27 cellular contexts compared by ENCODE assay signal in genomic region chr10:119406137-119406536, GRCh38.
DNase-seq lines count a peak whose midpoint lies in the region; ATAC-seq, FAIRE-seq and TF ChIP-seq lines count a peak whose summit lies in the region.
"Had no signal": no experiment of that assay in that cellular context is flagged by ENCODE, and none has a peak within 500 bp of the region (broad histone marks: within the 10 kb centered on the region; RNA-seq: fewer than 3 reads in every experiment).

No MANE protein-coding gene starts in this region.

- H3K4me3 ChIP-seq in right atrium auricular region (no peak overlapping the region), right lobe of liver (no peak overlapping the region), skeletal muscle tissue (ENCODE audit: low read length in 3 of 3) (no peak overlapping the region)
- H3K4me3 ChIP-seq: breast epithelium, PC-9, SJCRH30 had no signal

- H3K4me3 Mint-ChIP-seq in effector memory CD8-positive, alpha-beta T cell = no peak overlapping the region
- H3K4me3 Mint-ChIP-seq: activated CD4-positive, alpha-beta T cell treated with anti-CD3 and anti-CD28 coated beads, Interleukin-2, amount 10 ng/mL, durations not matched to agents 24 days and 14 days; B cell; H9; stimulated activated naive B cell treated with anti-CD40 and anti-IgM and Interleukin-4, amounts not matched to agents 10 μg/mL and 1 μg/mL and 100 μg/mL, for 72 hours; T-helper 1 cell treated with Interleukin-12 subunit alpha and Interleukin-12 subunit beta and Interleukin-4 antibody, amounts not matched to agents 30 μg/mL and 1 μg/mL, for 36 hours had no signal

- no peaks in the 10 kb centered on the region for H3K4me1 Mint-ChIP-seq in effector memory CD8-positive, alpha-beta T cell (ENCODE audit: low read depth in 2 of 2)
- H3K4me1 Mint-ChIP-seq: activated CD4-positive, alpha-beta T cell treated with anti-CD3 and anti-CD28 coated beads, Interleukin-2, amount 10 ng/mL, durations not matched to agents 24 days and 14 days had no signal

- H3K27me3 ChIP-seq in right atrium auricular region = no peaks in the 10 kb centered on the region
- H3K27me3 ChIP-seq in right lobe of liver = no peaks in the 10 kb centered on the region
- H3K27me3 ChIP-seq in skeletal muscle tissue (ENCODE audit: control insufficient read depth in 3 of 3, insufficient read depth in 3 of 3, low read length in 3 of 3) = no peaks in the 10 kb centered on the region
- H3K27me3 ChIP-seq: breast epithelium, SJCRH30 had no signal

- H3K9me3 ChIP-seq in right atrium auricular region (no peaks in the 10 kb centered on the region), right lobe of liver (no peaks in the 10 kb centered on the region), skeletal muscle tissue (ENCODE audit: control insufficient read depth in 3 of 3, low read length in 3 of 3) (no peaks in the 10 kb centered on the region)
- H3K9me3 ChIP-seq: breast epithelium, SJCRH30 had no signal

- no peaks in the 10 kb centered on the region for H3K9me3 Mint-ChIP-seq in effector memory CD8-positive, alpha-beta T cell
- H3K9me3 Mint-ChIP-seq: activated CD4-positive, alpha-beta T cell treated with anti-CD3 and anti-CD28 coated beads, Interleukin-2, amount 10 ng/mL, durations not matched to agents 24 days and 14 days; H9; stimulated activated naive B cell treated with anti-CD40 and anti-IgM and Interleukin-4, amounts not matched to agents 10 μg/mL and 1 μg/mL and 100 μg/mL, for 72 hours; T-helper 1 cell treated with Interleukin-12 subunit alpha and Interleukin-12 subunit beta and Interleukin-4 antibody, amounts not matched to agents 30 μg/mL and 1 μg/mL, for 36 hours had no signal

- peaks cover 6% of the 10 kb centered on the region for H3K36me3 Mint-ChIP-seq in effector memory CD8-positive, alpha-beta T cell (ENCODE audit: insufficient read depth)

- H3K27ac Mint-ChIP-seq in effector memory CD8-positive, alpha-beta T cell = no peak overlapping the region
- H3K27ac Mint-ChIP-seq: activated CD4-positive, alpha-beta T cell treated with anti-CD3 and anti-CD28 coated beads, Interleukin-2, amount 10 ng/mL, durations not matched to agents 24 days and 14 days; B cell; H9; stimulated activated naive B cell treated with anti-CD40 and anti-IgM and Interleukin-4, amounts not matched to agents 10 μg/mL and 1 μg/mL and 100 μg/mL, for 72 hours; T-helper 1 cell treated with Interleukin-12 subunit alpha and Interleukin-12 subunit beta and Interleukin-4 antibody, amounts not matched to agents 30 μg/mL and 1 μg/mL, for 36 hours had no signal

- FAIRE-seq in HTR-8/SVneo (lab: Jason Lieb, UNC) = no peak
- FAIRE-seq: A204.1 had no signal

- TF ChIP-seq CTCF in right atrium auricular region (IDR thresholded peaks at IDR 0.05) (no peak), right lobe of liver (IDR thresholded peaks at IDR 0.05) (no peak)

- TF ChIP-seq POLR2A in right lobe of liver (IDR thresholded peaks at IDR 0.05) = no peak

- H3K9ac ChIP-seq in skeletal muscle tissue (ENCODE audit: low read depth in 1 of 3, low read length in 3 of 3) = no peak overlapping the region

- intact Hi-C loops in left cardiac atrium (cut with DNase I) (loop anchor here in 1 of 2 donors (5.0 kb wide), 1 partner anchor 34 kb away; no protein-coding TSS in a partner anchor), right lobe of liver (cut with DNase I) (no loop called here)

- ATAC-seq in left cardiac atrium (no peak), right lobe of liver (no peak), GM21367 (IDR thresholded peaks at IDR 0.05; ENCODE audit: unreplicated experiment) (no peak)
- ATAC-seq in effector memory CD8-positive, alpha-beta T cell (replicated peaks) = no peak
- ATAC-seq: left colon; sciatic nerve; stimulated activated naive B cell treated with anti-CD40 and anti-IgM and Interleukin-4, amounts not matched to agents 10 μg/mL and 1 μg/mL and 100 μg/mL, for 72 hours had no signal

- 67% methylated on average over 1 of the region's 3 CpGs for WGBS in right lobe of liver (ENCODE audit: insufficient coverage, low coverage, low lambda C conversion rate, missing lambda C conversion rate)

- DNase-seq in right atrium auricular region (ENCODE audit: low spot score) (no peak), left cardiac atrium (no peak), right lobe of liver (no peak), HTR-8/SVneo (ENCODE audit: insufficient read length, low spot score) (no peak), Kasumi-1 (lab: John Stamatoyannopoulos, UW) (no peak)
- no peak for DNase-seq in effector memory CD8-positive, alpha-beta T cell
- DNase-seq: activated CD4-positive, alpha-beta T cell treated with anti-CD3 and anti-CD28 coated beads, Interleukin-2, amount 10 ng/mL, durations not matched to agents 24 days and 14 days; activated effector memory CD4-positive, alpha-beta T cell treated with Interleukin-2 at 50 U/mL for 16 hours; erythroblast; H9; Karpas-422; left colon; NCI-H1048; NCI-H1930; NCI-H226; occipital lobe; PC-9; SJCRH30; stimulated activated CD4-positive, alpha-beta T cell treated with anti-CD3 and anti-CD28 coated beads, Interleukin-1b, Interleukin-23, amount 100 ng/mL, for 48 hours; stimulated activated naive B cell treated with anti-CD40 and anti-IgM and Interleukin-4, amounts not matched to agents 10 μg/mL and 1 μg/mL and 100 μg/mL, for 72 hours had no signal

- no peaks in the 10 kb centered on the region for H3K36me3 ChIP-seq in right atrium auricular region
- no peaks in the 10 kb centered on the region for H3K36me3 ChIP-seq in right lobe of liver
- H3K36me3 ChIP-seq in skeletal muscle tissue (ENCODE audit: control insufficient read depth in 3 of 3, insufficient read depth in 3 of 3, low read length in 3 of 3) = peaks cover 0 to 2% (median 0%) of the 10 kb centered on the region in 3 donors
- H3K36me3 ChIP-seq: breast epithelium, SJCRH30 had no signal

- H3K27ac ChIP-seq in right atrium auricular region (peak overlapping the region; percentile 59 to 65), right lobe of liver (peak overlapping the region; percentile 10 to 76 (median 28)), skeletal muscle tissue (ENCODE audit: low read depth, low read length) (peak overlapping the region; percentile 62)
- H3K27ac ChIP-seq: PC-9, SJCRH30 had no signal

- H3K4me1 ChIP-seq in right atrium auricular region (peaks cover 0 to 64% of the 10 kb centered on the region in 2 donors), right lobe of liver (no peaks in the 10 kb centered on the region), skeletal muscle tissue (ENCODE audit: control insufficient read depth in 3 of 3, insufficient read depth in 3 of 3, low read length in 3 of 3) (peaks cover 28 to 48% (median 39%) of the 10 kb centered on the region in 3 donors)
- H3K4me1 ChIP-seq: breast epithelium had no signal

- no peaks in the 10 kb centered on the region for H3K27me3 Mint-ChIP-seq in effector memory CD8-positive, alpha-beta T cell
- H3K27me3 Mint-ChIP-seq: activated CD4-positive, alpha-beta T cell treated with anti-CD3 and anti-CD28 coated beads, Interleukin-2, amount 10 ng/mL, durations not matched to agents 24 days and 14 days; B cell; stimulated activated naive B cell treated with anti-CD40 and anti-IgM and Interleukin-4, amounts not matched to agents 10 μg/mL and 1 μg/mL and 100 μg/mL, for 72 hours had no signal
